ENCODE assay signal across 9 cellular contexts in the genomic region with DNA sequence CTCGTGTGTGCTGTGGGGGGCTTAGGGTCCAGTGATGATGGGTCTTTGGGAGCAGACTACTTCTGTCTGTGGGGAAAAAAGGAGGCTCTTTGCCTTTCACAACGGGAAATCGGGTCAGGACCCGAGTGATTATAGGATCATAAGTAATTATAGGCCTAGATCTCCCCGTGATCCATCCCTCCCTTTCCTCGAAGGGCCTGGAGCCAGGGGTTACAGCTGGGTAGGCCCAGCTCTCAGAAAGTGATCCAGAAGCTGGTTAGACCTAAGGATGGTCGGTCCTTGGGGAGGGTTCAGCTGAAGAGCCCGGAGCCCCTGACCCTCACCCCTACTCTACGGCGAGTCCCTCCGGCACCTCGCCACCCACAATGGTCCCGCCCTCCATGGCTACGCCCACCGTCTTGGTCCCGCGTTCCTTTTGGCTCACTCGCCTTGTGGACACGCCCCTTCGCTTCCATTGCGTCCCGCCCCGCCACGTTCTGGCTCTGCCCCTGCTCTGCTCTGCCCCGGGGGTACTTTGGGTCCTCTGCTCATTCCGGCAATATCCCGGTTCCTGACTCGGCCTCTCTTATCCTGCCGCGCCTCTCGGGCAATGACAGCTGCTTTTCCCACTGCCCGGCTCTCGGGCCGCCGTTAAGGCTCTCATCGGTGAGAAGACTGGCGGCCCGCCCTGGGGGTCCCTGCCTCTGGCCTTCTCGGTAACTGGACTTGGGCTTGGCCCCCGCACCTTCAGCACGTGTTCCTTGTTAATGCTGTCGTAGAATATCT. TPM values are rescaled to one million over a fixed set of nuclear protein-coding genes. Genes with fewer than 3 reads are reported as not detected.
DNase-seq lines count a peak whose midpoint lies in the region; ATAC-seq and TF ChIP-seq lines count a peak whose summit lies in the region.
"Had no signal": no experiment of that assay in that cellular context is flagged by ENCODE, and none has a peak within 500 bp of the region (broad histone marks: within the 10 kb centered on the region; RNA-seq: fewer than 3 reads in every experiment).

No MANE protein-coding gene starts in this region.

- peak overlapping the region; percentile 58 for H3K4me3 ChIP-seq in H7 (ENCODE audit: insufficient read depth, low read depth, low read length)
- H3K4me3 ChIP-seq in right lobe of liver = peak overlapping the region; percentile 19 to 54 (median 41)

- H3K27me3 ChIP-seq in H7 (ENCODE audit: control insufficient read depth, insufficient read depth, low read length) (peaks cover 17% of the 10 kb centered on the region; the same call in 1 of the 2 replicates), right lobe of liver (no peaks in the 10 kb centered on the region)

- H3K9me3 Mint-ChIP-seq in dendritic cell treated with granulocyte-macrophage colony-stimulating factor and Interleukin-4, amounts not matched to agents 40 ng/mL and 50 ng/mL, for 4 days = no peaks in the 10 kb centered on the region

- intact Hi-C loops in dendritic cell treated with granulocyte-macrophage colony-stimulating factor and Interleukin-4, amounts not matched to agents 40 ng/mL and 50 ng/mL, for 4 days (cut with micrococcal nuclease) = no loop called here
- intact Hi-C loops in right lobe of liver (cut with DNase I) = no loop called here

- peak overlapping the region; percentile 78 for H3K4me3 Mint-ChIP-seq in dendritic cell treated with granulocyte-macrophage colony-stimulating factor and Interleukin-4, amounts not matched to agents 40 ng/mL and 50 ng/mL, for 4 days

- WGBS in right lobe of liver (ENCODE audit: insufficient coverage, low coverage, low lambda C conversion rate, missing lambda C conversion rate) = 12% methylated on average over 21 of the region's 42 CpGs

- TF ChIP-seq POLR2A in right lobe of liver (IDR thresholded peaks at IDR 0.05) = no peak

- H3K9me3 ChIP-seq in right lobe of liver = no peaks in the 10 kb centered on the region

- no peaks in the 10 kb centered on the region for H3K36me3 Mint-ChIP-seq in dendritic cell treated with granulocyte-macrophage colony-stimulating factor and Interleukin-4, amounts not matched to agents 40 ng/mL and 50 ng/mL, for 4 days (ENCODE audit: low read depth)

- TF ChIP-seq CTCF in right lobe of liver (IDR thresholded peaks at IDR 0.05) = no peak

- peak; percentile 78 to 90 (median 84) for ATAC-seq in right lobe of liver

- H3K27ac ChIP-seq in right lobe of liver = peak overlapping the region in 1 of 3 donors; percentile 4

- DNase-seq in ELF-1 (ENCODE audit: low read depth, low spot score) (peak; percentile 94), H7 (peak; percentile 94), NCI-H2029 (lab: John Stamatoyannopoulos, UW) (peak; percentile 60), right lobe of liver (peak; percentile 66 to 76 (median 74)), A172 (ENCODE audit: low spot score) (no peak)
- peak; percentile 84 for DNase-seq in activated CD4-positive, alpha-beta T cell treated with anti-CD3 and anti-CD28 coated beads, Interleukin-2, amount 50 U/mL, for 1 hour
- peak; percentile 85 for DNase-seq in stimulated activated CD4-positive, alpha-beta T cell treated with anti-CD3 and anti-CD28 coated beads, Interleukin-4, amount 100 ng/mL, for 1 hour

- no peak overlapping the region for H3K27ac Mint-ChIP-seq in dendritic cell treated with granulocyte-macrophage colony-stimulating factor and Interleukin-4, amounts not matched to agents 40 ng/mL and 50 ng/mL, for 4 days

- peaks cover 0 to 8% (median 0%) of the 10 kb centered on the region in 4 donors for H3K4me1 ChIP-seq in right lobe of liver

- H3K36me3 ChIP-seq in H7 (replicated peaks; ENCODE audit: control insufficient read depth, insufficient read depth, low read length) = no peaks in the 10 kb centered on the region
- H3K36me3 ChIP-seq in right lobe of liver = no peaks in the 10 kb centered on the region

- peaks cover 18% of the 10 kb centered on the region for H3K4me1 Mint-ChIP-seq in dendritic cell treated with granulocyte-macrophage colony-stimulating factor and Interleukin-4, amounts not matched to agents 40 ng/mL and 50 ng/mL, for 4 days (ENCODE audit: low read depth)

- peaks cover 30% of the 10 kb centered on the region for H3K27me3 Mint-ChIP-seq in dendritic cell treated with granulocyte-macrophage colony-stimulating factor and Interleukin-4, amounts not matched to agents 40 ng/mL and 50 ng/mL, for 4 days

RNA-seq across cellular contexts. Expression of gene IGSF22, which starts 5.0 kb away (rescaled TPM):
- total RNA-seq in H7 (2014; rRNA removed; shearing (Covaris generic)) = 0.07 and 0.76 TPM in 2 replicates
- total RNA-seq in right lobe of liver = under 1 TPM in 3 of 6 experiments, not detected in 3; 0.04 to 0.32 (median 0.12) TPM
- not detected in 2 replicates for total RNA-seq in A172 (2014; rRNA removed; shearing (Covaris generic))
- total RNA-seq: pulmonary artery endothelial cell had no signal

RNA-seq across cellular contexts. Expression of gene TMEM86A, which starts 22.4 kb away (rescaled TPM):
- 0.70 and 1.5 TPM in 2 replicates for total RNA-seq in H7 (2014; rRNA removed; shearing (Covaris generic))
- total RNA-seq in right lobe of liver = 1 to 10 TPM; 2.0 to 4.9 (median 3.8) TPM
- total RNA-seq in A172 (2014; rRNA removed; shearing (Covaris generic)) = 1.7 and 2.8 TPM in 2 replicates
